In genomic region chr16:87316923-87317765, GRCh38 we compare ENCODE assay signal across 8 cellular contexts. TPM values are rescaled to one million over a fixed set of nuclear protein-coding genes. Genes with fewer than 3 reads are reported as not detected.
DNase-seq lines count a peak whose midpoint lies in the region; ATAC-seq, FAIRE-seq and TF ChIP-seq lines count a peak whose summit lies in the region.

Gene C16orf95, minus strand, starts transcription at chr16:87317392. Its CDS starts 150 bp downstream, at chr16:87317242.

- peak; percentile 89 to 94 (median 92) for ATAC-seq in natural killer cell

- peak; percentile 78 for TF ChIP-seq POLR2A in H54 (IDR thresholded peaks at IDR 0.05; ENCODE audit: low read depth, low read length)

- H3K27me3 Mint-ChIP-seq in activated T-helper 2 cell treated with anti-CD3 and anti-CD28 coated beads, Interferon-gamma antibody, Interleukin-2, Interleukin-4, amounts not matched to agents 10 μg/mL and 5 μg/mL and 100 μg/mL, durations not matched to agents 14 hours and 24 hours and 36 hours (ENCODE audit: low read depth), result no peaks in the 10 kb centered on the region
- no peaks in the 10 kb centered on the region for H3K27me3 Mint-ChIP-seq in natural killer cell (ENCODE audit: low read depth in 2 of 2)

- in situ Hi-C loops in G401 (cut with HindIII; ENCODE audit: low sequenced_read_pairs), result no loop called here

- H3K36me3 Mint-ChIP-seq in activated T-helper 2 cell treated with anti-CD3 and anti-CD28 coated beads, Interferon-gamma antibody, Interleukin-2, Interleukin-4, amounts not matched to agents 10 μg/mL and 5 μg/mL and 100 μg/mL, durations not matched to agents 14 hours and 24 hours and 36 hours (ENCODE audit: low read depth), result peaks cover 19% of the 10 kb centered on the region
- no peaks in the 10 kb centered on the region for H3K36me3 Mint-ChIP-seq in natural killer cell

- peak; percentile 65 for TF ChIP-seq CTCF in LNCaP clone FGC (IDR thresholded peaks at IDR 0.05; ENCODE audit: control insufficient read depth, extremely low read depth, insufficient read depth)
- TF ChIP-seq CTCF in natural killer cell (IDR thresholded peaks at IDR 0.05), result peak; percentile 38

- FAIRE-seq in H54 (lab: Jason Lieb, UNC), result no peak

- peak within 1 kb of the TSS; percentile 97 for H3K4me3 ChIP-seq in LNCaP clone FGC (ENCODE audit: low read depth, low read length)

- no peaks in the 10 kb centered on the region for H3K9me3 Mint-ChIP-seq in activated T-helper 2 cell treated with anti-CD3 and anti-CD28 coated beads, Interferon-gamma antibody, Interleukin-2, Interleukin-4, amounts not matched to agents 10 μg/mL and 5 μg/mL and 100 μg/mL, durations not matched to agents 14 hours and 24 hours and 36 hours
- no peaks in the 10 kb centered on the region for H3K9me3 Mint-ChIP-seq in natural killer cell

- peak within 1 kb of the TSS; percentile 87 for H3K4me3 Mint-ChIP-seq in activated T-helper 2 cell treated with anti-CD3 and anti-CD28 coated beads, Interferon-gamma antibody, Interleukin-2, Interleukin-4, amounts not matched to agents 10 μg/mL and 5 μg/mL and 100 μg/mL, durations not matched to agents 14 hours and 24 hours and 36 hours (ENCODE audit: low read depth)
- peak within 1 kb of the TSS; percentile 97 for H3K4me3 Mint-ChIP-seq in natural killer cell

- H3K27ac Mint-ChIP-seq in activated T-helper 2 cell treated with anti-CD3 and anti-CD28 coated beads, Interferon-gamma antibody, Interleukin-2, Interleukin-4, amounts not matched to agents 10 μg/mL and 5 μg/mL and 100 μg/mL, durations not matched to agents 14 hours and 24 hours and 36 hours, result peak within 1 kb of the TSS; percentile 97
- H3K27ac Mint-ChIP-seq in natural killer cell, result peak within 1 kb of the TSS; percentile 91 to 97

- DNase-seq in G401 (ENCODE audit: low spot score) (peak; percentile 96), H54 (ENCODE audit: insufficient read length, low spot score) (peak; percentile 98), LNCaP clone FGC (ENCODE audit: low read depth) (peak; percentile 85), RPMI8226 (peak; percentile 93), fibroblast of peridontal ligament (ENCODE audit: extremely low read depth) (peak; percentile 94), natural killer cell (peak; percentile 97)
- DNase-seq in activated T-helper 2 cell treated with anti-CD3 and anti-CD28 coated beads, Interferon-gamma antibody, Interleukin-2, Interleukin-4, amounts not matched to agents 10 μg/mL and 5 μg/mL and 100 μg/mL, durations not matched to agents 14 hours and 24 hours and 36 hours (ENCODE audit: low spot score), result peak; percentile 95
- DNase-seq in stimulated activated naive CD4-positive, alpha-beta T cell (lab: John Stamatoyannopoulos, UW), result peak; percentile 90 to 98 (median 95)

- intact Hi-C loops in activated T-helper 2 cell treated with anti-CD3 and anti-CD28 coated beads, Interferon-gamma antibody, Interleukin-2, Interleukin-4, amounts not matched to agents 10 μg/mL and 5 μg/mL and 100 μg/mL, durations not matched to agents 14 hours and 24 hours and 36 hours (cut with micrococcal nuclease), result loop anchor here (1.0 to 10.0 kb wide), 3 partner anchors 65 to 178 kb away; partner anchors contain the start of gene ZCCHC14
- intact Hi-C loops in natural killer cell (cut with micrococcal nuclease), result loop anchor here (2.0 to 5.0 kb wide), 2 partner anchors 72 to 320 kb away; no protein-coding TSS in a partner anchor

- peaks cover 12% of the 10 kb centered on the region for H3K4me1 Mint-ChIP-seq in activated T-helper 2 cell treated with anti-CD3 and anti-CD28 coated beads, Interferon-gamma antibody, Interleukin-2, Interleukin-4, amounts not matched to agents 10 μg/mL and 5 μg/mL and 100 μg/mL, durations not matched to agents 14 hours and 24 hours and 36 hours (ENCODE audit: low read depth)
- peaks cover 18 to 20% of the 10 kb centered on the region in 2 donors for H3K4me1 Mint-ChIP-seq in natural killer cell

RNA-seq across cellular contexts. Expression of gene C16orf95, which starts in this region (rescaled TPM):
- 7.0 and 14.2 TPM in 2 replicates for total RNA-seq in G401 (2014; rRNA removed; shearing (Covaris generic))
- total RNA-seq in activated T-helper 2 cell treated with anti-CD3 and anti-CD28 coated beads, Interferon-gamma antibody, Interleukin-2, Interleukin-4, amounts not matched to agents 10 μg/mL and 5 μg/mL and 100 μg/mL, durations not matched to agents 14 hours and 24 hours and 36 hours, result 12.3 and 12.4 TPM in 2 replicates
- total RNA-seq in natural killer cell, result 1 to 10 TPM; 1.6 to 4.1 (median 2.7) TPM

Comparison
In these comparisons a context has a peak if more than half of its experiments do, and no peak if none do; other contexts are left out.
1. Peak in every context shown above with its lines: DNase-seq, ATAC-seq and H3K4me3 ChIP-seq.